Comparison of ENCODE assay signal across 8 cellular contexts in the genomic region with DNA sequence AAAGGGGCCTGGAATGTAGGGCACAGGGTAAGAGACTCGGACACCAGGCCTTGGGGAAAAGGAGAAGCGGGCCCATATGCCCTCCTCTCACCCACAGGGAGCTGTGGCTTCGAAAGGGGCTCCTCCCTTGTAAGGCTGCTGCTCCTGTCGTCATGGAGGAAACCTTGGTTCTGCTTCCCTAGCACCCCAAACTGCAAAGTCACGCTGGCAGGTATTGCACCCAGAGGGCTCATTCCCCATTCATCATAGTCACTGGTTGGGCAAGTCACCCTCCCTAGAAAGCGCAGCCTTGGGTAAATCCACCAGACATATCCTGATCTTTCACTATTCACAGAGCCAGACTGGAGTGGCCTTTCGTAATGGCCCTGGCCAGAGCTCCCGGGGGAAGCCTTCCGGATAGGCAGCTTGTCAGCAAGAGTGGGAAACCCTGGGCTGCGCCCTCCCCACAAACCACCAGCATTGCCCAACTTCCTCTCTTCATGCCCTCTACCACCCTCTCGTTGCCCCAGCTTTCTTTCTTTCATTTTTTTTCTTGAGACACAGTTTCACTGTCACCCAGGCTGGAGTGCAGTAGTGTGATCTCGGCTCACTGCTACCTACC.
DNase-seq lines count a peak whose midpoint lies in the region; ATAC-seq and TF ChIP-seq lines count a peak whose summit lies in the region.

No MANE protein-coding gene starts in this region.

- peak overlapping the region; percentile 40 to 89 (median 80) for H3K27ac ChIP-seq in spleen

- no peaks in the 10 kb centered on the region for H3K36me3 ChIP-seq in spleen

- no peaks in the 10 kb centered on the region for H3K27me3 Mint-ChIP-seq in activated CD4-positive, alpha-beta T cell treated with anti-CD3 and anti-CD28 coated beads, Interleukin-2, amount 10 ng/mL, durations not matched to agents 24 days and 14 days

- no peaks in the 10 kb centered on the region for H3K36me3 Mint-ChIP-seq in activated CD4-positive, alpha-beta T cell treated with anti-CD3 and anti-CD28 coated beads, Interleukin-2, amount 10 ng/mL, durations not matched to agents 24 days and 14 days (ENCODE audit: low read depth)

- peaks cover 22 to 100% (median 69%) of the 10 kb centered on the region in 6 donors for H3K4me1 ChIP-seq in spleen

- 6 to 18% (median 10%) methylated on average over 12 of the region's 12 CpGs for WGBS in spleen, 5 donors

- H3K27me3 ChIP-seq in spleen (replicated peaks in 1 of 7), result no peaks in the 10 kb centered on the region

- TF ChIP-seq CTCF in spleen (IDR thresholded peaks at IDR 0.05 in 8 of 11, conservative IDR thresholded peaks at IDR 0.05 in 3 of 11), result peak in 3 of 11 experiments; percentile 16 to 32 (median 30)

- peak overlapping the region in 2 of 8 donors; percentile 15 to 49 for H3K4me3 ChIP-seq in spleen

- TF ChIP-seq POLR2A in spleen (IDR thresholded peaks at IDR 0.05), result no peak

- H3K9me3 ChIP-seq in spleen, result no peaks in the 10 kb centered on the region

- ATAC-seq in HG03521 (IDR thresholded peaks at IDR 0.05; ENCODE audit: unreplicated experiment) (peak; percentile 38), GM21390 (IDR thresholded peaks at IDR 0.05; ENCODE audit: unreplicated experiment) (no peak)

- no peaks in the 10 kb centered on the region for H3K9me3 Mint-ChIP-seq in activated CD4-positive, alpha-beta T cell treated with anti-CD3 and anti-CD28 coated beads, Interleukin-2, amount 10 ng/mL, durations not matched to agents 24 days and 14 days

- DNase-seq in activated CD4-positive, alpha-beta T cell treated with anti-CD3 and anti-CD28 coated beads, Interleukin-2, amount 10 ng/mL, durations not matched to agents 24 days and 14 days, result peak; percentile 69
- DNase-seq in fibroblast of peridontal ligament (ENCODE audit: extremely low read depth) (peak; percentile 52), spleen (peak; percentile 95), HUDEP-2 (lab: John Stamatoyannopoulos, UW; ENCODE audit: unreplicated experiment in 76 of 76) (no peak), NCI-H2171 (lab: John Stamatoyannopoulos, UW) (no peak), NCI-H748 (lab: John Stamatoyannopoulos, UW; ENCODE audit: unreplicated experiment) (no peak)

- H3K4me3 Mint-ChIP-seq in activated CD4-positive, alpha-beta T cell treated with anti-CD3 and anti-CD28 coated beads, Interleukin-2, amount 10 ng/mL, durations not matched to agents 24 days and 14 days, result peak overlapping the region; percentile 42

- intact Hi-C loops in activated CD4-positive, alpha-beta T cell treated with anti-CD3 and anti-CD28 coated beads, Interleukin-2, amount 10 ng/mL, durations not matched to agents 24 days and 14 days (cut with micrococcal nuclease), result no loop called here
- intact Hi-C loops in spleen (cut with DNase I; ENCODE audit: low total_unique reads), result no loop called here

- no peak overlapping the region for H3K27ac Mint-ChIP-seq in activated CD4-positive, alpha-beta T cell treated with anti-CD3 and anti-CD28 coated beads, Interleukin-2, amount 10 ng/mL, durations not matched to agents 24 days and 14 days

- H3K4me1 Mint-ChIP-seq in activated CD4-positive, alpha-beta T cell treated with anti-CD3 and anti-CD28 coated beads, Interleukin-2, amount 10 ng/mL, durations not matched to agents 24 days and 14 days, result peaks cover 17% of the 10 kb centered on the region

Comparison
In these comparisons a context has a peak if more than half of its experiments do, and no peak if none do; other contexts are left out.
1. DNase-seq: peak in activated CD4-positive, alpha-beta T cell treated with anti-CD3 and anti-CD28 coated beads, Interleukin-2, amount 10 ng/mL, durations not matched to agents 24 days and 14 days (single experiment), fibroblast of peridontal ligament (single experiment) and spleen (single experiment); none in HUDEP-2 (0 of 76), NCI-H2171 (single experiment) and NCI-H748 (single experiment).